8 cellular contexts compared by ENCODE assay signal in genomic region chr19:5960005-5961001, GRCh38. TPM values are rescaled to one million over a fixed set of nuclear protein-coding genes. Genes with fewer than 3 reads are reported as not detected.
DNase-seq lines count a peak whose midpoint lies in the region; ATAC-seq and TF ChIP-seq lines count a peak whose summit lies in the region.
"Had no signal": no experiment of that assay in that cellular context is flagged by ENCODE, and none has a peak within 500 bp of the region (broad histone marks: within the 10 kb centered on the region; RNA-seq: fewer than 3 reads in every experiment).

No MANE protein-coding gene starts in this region.

- no peaks in the 10 kb centered on the region for H3K27me3 ChIP-seq in heart right ventricle

- ATAC-seq in T-helper 17 cell = no peak
- ATAC-seq in heart right ventricle = peak; percentile 16 to 57 (median 40)
- ATAC-seq in stimulated activated effector memory CD8-positive, alpha-beta T cell treated with anti-CD3 and anti-CD28 coated beads, Interleukin-12 subunit alpha, Interleukin-12 subunit beta, amount 100 ng/mL, for 72 hours = no peak
- no peak for ATAC-seq in GM18520 (IDR thresholded peaks at IDR 0.05; ENCODE audit: unreplicated experiment)

- peaks cover 29 to 100% (median 86%) of the 10 kb centered on the region in 9 donors for H3K4me1 ChIP-seq in heart right ventricle

- no peaks in the 10 kb centered on the region for H3K27me3 Mint-ChIP-seq in T-helper 17 cell

- no peak for TF ChIP-seq CTCF in heart right ventricle (IDR thresholded peaks at IDR 0.05)

- H3K36me3 Mint-ChIP-seq in T-helper 17 cell (ENCODE audit: low read depth) = peaks cover 2% of the 10 kb centered on the region
- H3K36me3 Mint-ChIP-seq in stimulated activated effector memory CD8-positive, alpha-beta T cell treated with anti-CD3 and anti-CD28 coated beads, Interleukin-12 subunit alpha, Interleukin-12 subunit beta, amount 100 ng/mL, for 72 hours = peaks cover 11% of the 10 kb centered on the region

- H3K27ac Mint-ChIP-seq in T-helper 17 cell = peak overlapping the region; percentile 99
- H3K27ac Mint-ChIP-seq in stimulated activated effector memory CD8-positive, alpha-beta T cell treated with anti-CD3 and anti-CD28 coated beads, Interleukin-12 subunit alpha, Interleukin-12 subunit beta, amount 100 ng/mL, for 72 hours = peak overlapping the region; percentile 90

- DNase-seq in T-helper 17 cell (no peak), heart right ventricle (peak; percentile 55 to 66), iPS-NIHi11 (ENCODE audit: low spot score) (no peak), COR-L47 (lab: John Stamatoyannopoulos, UW) (no peak)
- no peak for DNase-seq in stimulated activated effector memory CD8-positive, alpha-beta T cell treated with anti-CD3 and anti-CD28 coated beads, Interleukin-12 subunit alpha, Interleukin-12 subunit beta, amount 100 ng/mL, for 72 hours (ENCODE audit: low spot score in 2 of 2)
- DNase-seq: cerebellar nuclear complex had no signal

- no peak overlapping the region for H3K4me3 ChIP-seq in heart right ventricle

- H3K27ac ChIP-seq in KOPT-K1 (ENCODE audit: low read depth, low read length, poor library complexity, severe bottlenecking) = peak overlapping the region; percentile 44
- H3K27ac ChIP-seq in heart right ventricle = peak overlapping the region; percentile 12 to 78 (median 54)

- WGBS in heart right ventricle, 2 donors = 41 to 54% methylated on average over 18 of the region's 18 CpGs

- H3K9me3 Mint-ChIP-seq in stimulated activated effector memory CD8-positive, alpha-beta T cell treated with anti-CD3 and anti-CD28 coated beads, Interleukin-12 subunit alpha, Interleukin-12 subunit beta, amount 100 ng/mL, for 72 hours = no peaks in the 10 kb centered on the region

- H3K4me1 Mint-ChIP-seq in T-helper 17 cell = peaks cover 53% of the 10 kb centered on the region
- peaks cover 79% of the 10 kb centered on the region for H3K4me1 Mint-ChIP-seq in stimulated activated effector memory CD8-positive, alpha-beta T cell treated with anti-CD3 and anti-CD28 coated beads, Interleukin-12 subunit alpha, Interleukin-12 subunit beta, amount 100 ng/mL, for 72 hours

- no peaks in the 10 kb centered on the region for H3K9me3 ChIP-seq in KOPT-K1 (ENCODE audit: insufficient read depth, low read length, poor library complexity, severe bottlenecking)
- H3K9me3 ChIP-seq in T-helper 17 cell (ENCODE audit: control insufficient read depth, low read length, poor library complexity, severe bottlenecking) = no peaks in the 10 kb centered on the region
- no peaks in the 10 kb centered on the region for H3K9me3 ChIP-seq in heart right ventricle

- H3K4me3 Mint-ChIP-seq in T-helper 17 cell = peak overlapping the region; percentile 78
- H3K4me3 Mint-ChIP-seq in stimulated activated effector memory CD8-positive, alpha-beta T cell treated with anti-CD3 and anti-CD28 coated beads, Interleukin-12 subunit alpha, Interleukin-12 subunit beta, amount 100 ng/mL, for 72 hours = peak overlapping the region; percentile 68

- intact Hi-C loops in heart right ventricle (cut with DNase I) = loop anchor here in 1 of 10 donors (5.0 kb wide), 1 partner anchor 53 kb away; no protein-coding TSS in a partner anchor

- H3K36me3 ChIP-seq in KOPT-K1 (ENCODE audit: insufficient read depth, low read length) (peaks cover 4% of the 10 kb centered on the region; the same call in 1 of the 2 replicates), heart right ventricle (peaks cover 0 to 14% (median 0%) of the 10 kb centered on the region in 9 donors)

RNA-seq across cellular contexts. Expression of gene RANBP3, which starts 17.6 kb away (rescaled TPM):
- total RNA-seq in T-helper 17 cell (10 to 100 TPM; 76.8 to 86.9 TPM), heart right ventricle (10 to 100 TPM; 51.4 to 76.1 (median 63.3) TPM)
- polyA plus RNA-seq in heart right ventricle = 10 to 100 TPM; 29.5 to 45.2 TPM

RNA-seq across cellular contexts. Expression of gene CAPS, which starts 46.2 kb away (rescaled TPM):
- total RNA-seq in T-helper 17 cell = 10 to 100 TPM; 41.0 to 47.1 TPM
- 1 to 10 TPM; 1.3 to 4.2 (median 2.8) TPM for total RNA-seq in heart right ventricle
- 10 to 100 TPM in 1 of 2 donors, 1 to 10 TPM in 1; 3.2 to 14.1 TPM for polyA plus RNA-seq in heart right ventricle

RNA-seq across cellular contexts. Expression of gene VMAC, which starts 55.6 kb away (rescaled TPM):
- total RNA-seq in T-helper 17 cell (10 to 100 TPM; 24.6 TPM), heart right ventricle (1 to 10 TPM; 1.3 to 3.9 (median 2.5) TPM)
- 1 to 10 TPM; 1.4 to 5.8 TPM for polyA plus RNA-seq in heart right ventricle

RNA-seq across cellular contexts. Expression of gene NDUFA11, which starts 56.7 kb away (rescaled TPM):
- total RNA-seq in T-helper 17 cell (100 to 1,000 TPM; 102 to 108 TPM), heart right ventricle (100 to 1,000 TPM; 451 to 574 (median 513) TPM)
- 1,000 to 10,000 TPM in 1 of 2 donors, 100 to 1,000 TPM in 1; 760 to 1,143 TPM for polyA plus RNA-seq in heart right ventricle

Comparison
In these comparisons a context has a peak if more than half of its experiments do, and no peak if none do; other contexts are left out.
1. ATAC-seq: peak in heart right ventricle (8 of 8); none in T-helper 17 cell (single experiment), stimulated activated effector memory CD8-positive, alpha-beta T cell treated with anti-CD3 and anti-CD28 coated beads, Interleukin-12 subunit alpha, Interleukin-12 subunit beta, amount 100 ng/mL, for 72 hours (single experiment) and GM18520 (single experiment).
2. DNase-seq: peak in heart right ventricle (2 of 2); none in T-helper 17 cell (0 of 3), stimulated activated effector memory CD8-positive, alpha-beta T cell treated with anti-CD3 and anti-CD28 coated beads, Interleukin-12 subunit alpha, Interleukin-12 subunit beta, amount 100 ng/mL, for 72 hours (0 of 2), iPS-NIHi11 (single experiment) and COR-L47 (single experiment).
3. RNA of gene CAPS, which starts 46.2 kb away (total RNA-seq): 41.0 to 47.1 TPM in T-helper 17 cell; 1.3 to 4.2 TPM in heart right ventricle; every median in the first group is over 4 times any median in the second.
4. RNA of gene VMAC, which starts 55.6 kb away (total RNA-seq): 24.6 TPM in T-helper 17 cell; 1.3 to 3.9 TPM in heart right ventricle; every median in the first group is over 4 times any median in the second.